Comparison of ENCODE assay signal across 8 cellular contexts in the genomic region with DNA sequence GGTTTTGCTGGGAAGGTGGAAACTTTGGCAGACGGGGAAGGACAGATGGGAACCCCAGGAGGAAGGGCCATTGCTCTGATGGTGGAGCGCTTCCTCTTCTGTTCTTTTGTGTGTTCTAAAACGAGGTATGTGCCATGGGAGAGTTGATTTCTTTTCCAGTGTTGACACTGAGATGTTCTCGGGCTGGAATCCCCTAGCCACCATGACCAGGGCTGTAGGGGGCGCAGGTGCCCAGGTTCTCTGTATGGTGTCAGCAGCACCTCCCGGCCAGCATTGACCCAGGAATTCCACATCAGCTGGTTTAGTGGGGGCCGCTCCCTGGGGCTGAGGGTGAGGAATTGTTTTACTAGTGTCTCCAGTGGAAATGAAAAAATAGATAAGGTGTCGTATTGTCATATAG. TPM values are rescaled to one million over a fixed set of nuclear protein-coding genes. Genes with fewer than 3 reads are reported as not detected.
DNase-seq lines count a peak whose midpoint lies in the region; TF ChIP-seq lines count a peak whose summit lies in the region.

No MANE protein-coding gene starts in this region.

- H3K27me3 ChIP-seq in parathyroid adenoma (ENCODE audit: control insufficient read depth, insufficient read depth, low read length): no peaks in the 10 kb centered on the region
- no peaks in the 10 kb centered on the region for H3K27me3 ChIP-seq in esophagus squamous epithelium

- peak overlapping the region; percentile 98 for H2AFZ ChIP-seq in parathyroid adenoma

- H3K4me2 ChIP-seq in parathyroid adenoma (ENCODE audit: low read length): no peak overlapping the region

- H3K9ac ChIP-seq in parathyroid adenoma: no peak overlapping the region

- no peaks in the 10 kb centered on the region for H3K36me3 ChIP-seq in parathyroid adenoma (ENCODE audit: control insufficient read depth, insufficient read depth, low read length)
- H3K36me3 ChIP-seq in esophagus squamous epithelium: no peaks in the 10 kb centered on the region

- no peak overlapping the region for H3K27ac ChIP-seq in parathyroid adenoma
- H3K27ac ChIP-seq in esophagus squamous epithelium: no peak overlapping the region

- H3K79me2 ChIP-seq in parathyroid adenoma: no peaks in the 10 kb centered on the region

- WGBS in esophagus squamous epithelium, 2 donors: 23 to 51% methylated on average over 4 to 6 of the region's 8 CpGs

- intact Hi-C loops in esophagus squamous epithelium (cut with DNase I): no loop called here

- DNase-seq in NCI-H526 (lab: John Stamatoyannopoulos, UW) (peak; percentile 40 to 63), NCI-H526 treated with DMSO at 0.1 percent for 48 hours (lab: John Stamatoyannopoulos, UW) (no peak), cerebellar cortex (ENCODE audit: low spot score) (peak; percentile 82), NCI-H2029 treated with DMSO at 0.1 percent for 48 hours (lab: John Stamatoyannopoulos, UW) (no peak), esophagus squamous epithelium (lab: John Stamatoyannopoulos, UW) (no peak)
- DNase-seq in Jurkat, Clone E6-1 (ENCODE audit: low read depth, low spot score): no peak
- no peak for DNase-seq in activated CD8-positive, alpha-beta memory T cell treated with anti-CD3 and anti-CD28 coated beads, Interleukin-2, amount 50 U/mL, for 48 hours

- H3K4me1 ChIP-seq in parathyroid adenoma (peaks cover 4% of the 10 kb centered on the region), esophagus squamous epithelium (peaks cover 7 to 20% (median 11%) of the 10 kb centered on the region in 3 donors)

- TF ChIP-seq POLR2A in esophagus squamous epithelium (IDR thresholded peaks at IDR 0.05): no peak

- H3K9me3 ChIP-seq in parathyroid adenoma (ENCODE audit: control insufficient read depth, low read length) (no peaks in the 10 kb centered on the region), esophagus squamous epithelium (no peaks in the 10 kb centered on the region)

- TF ChIP-seq CTCF in parathyroid adenoma (IDR thresholded peaks at IDR 0.05) (no peak), esophagus squamous epithelium (IDR thresholded peaks at IDR 0.05) (no peak)

- H3K4me3 ChIP-seq in Jurkat, Clone E6-1 (ENCODE audit: low read length): peak overlapping the region; percentile 49
- H3K4me3 ChIP-seq in parathyroid adenoma (ENCODE audit: low read depth, low read length) (no peak overlapping the region), esophagus squamous epithelium (peak overlapping the region in 1 of 4 donors; percentile 53)

RNA-seq across cellular contexts. Expression of a gene that starts 34.3 kb away (rescaled TPM):
- polyA plus RNA-seq in Jurkat, Clone E6-1 (2012; ENCODE audit: insufficient read depth, insufficient read length): 49.9 TPM
- 10 to 100 TPM; 41.3 to 52.7 (median 43.1) TPM for total RNA-seq in esophagus squamous epithelium

Comparison
In these comparisons a context has a peak if more than half of its experiments do, and no peak if none do; other contexts are left out.
1. DNase-seq: peak in NCI-H526 (2 of 2) and cerebellar cortex (single experiment); none in NCI-H526 treated with DMSO at 0.1 percent for 48 hours (single experiment), Jurkat, Clone E6-1 (single experiment), NCI-H2029 treated with DMSO at 0.1 percent for 48 hours (single experiment), esophagus squamous epithelium (single experiment) and activated CD8-positive, alpha-beta memory T cell treated with anti-CD3 and anti-CD28 coated beads, Interleukin-2, amount 50 U/mL, for 48 hours (single experiment).